1 cellular context compared by ENCODE assay signal in the genomic region with DNA sequence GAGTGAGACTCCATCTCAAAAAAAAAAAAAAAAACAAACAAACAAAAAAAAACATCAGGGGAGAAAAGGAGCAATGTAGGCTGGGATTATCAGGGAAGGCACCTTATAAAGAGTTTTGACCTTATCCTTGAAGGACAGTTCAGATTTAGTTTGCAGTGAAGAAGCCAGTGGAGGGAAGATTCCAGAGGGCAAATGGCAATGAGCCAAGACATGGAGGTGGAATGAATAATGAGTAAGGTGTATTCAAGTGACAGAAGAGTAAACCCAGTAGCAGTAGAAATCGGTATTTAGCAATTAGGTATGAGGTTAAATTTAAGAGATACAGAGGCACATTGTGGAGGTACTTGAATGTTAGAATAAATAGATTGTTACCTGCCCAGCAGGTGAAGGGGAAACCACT.
TF ChIP-seq lines count a peak whose summit lies in the region.

No MANE protein-coding gene starts in this region.

TF ChIP-seq in SK-N-SH, 30 proteins besides CTCF, POLR2A, EP300 and RAD21 (continued from another document):
- TF ChIP-seq, protein P1, sequence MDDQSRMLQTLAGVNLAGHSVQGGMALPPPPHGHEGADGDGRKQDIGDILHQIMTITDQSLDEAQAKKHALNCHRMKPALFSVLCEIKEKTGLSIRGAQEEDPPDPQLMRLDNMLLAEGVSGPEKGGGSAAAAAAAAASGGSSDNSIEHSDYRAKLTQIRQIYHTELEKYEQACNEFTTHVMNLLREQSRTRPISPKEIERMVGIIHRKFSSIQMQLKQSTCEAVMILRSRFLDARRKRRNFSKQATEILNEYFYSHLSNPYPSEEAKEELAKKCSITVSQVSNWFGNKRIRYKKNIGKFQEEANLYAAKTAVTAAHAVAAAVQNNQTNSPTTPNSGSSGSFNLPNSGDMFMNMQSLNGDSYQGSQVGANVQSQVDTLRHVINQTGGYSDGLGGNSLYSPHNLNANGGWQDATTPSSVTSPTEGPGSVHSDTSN (IDR thresholded peaks at IDR 0.05): no peak
- TF ChIP-seq TCF12 (IDR thresholded peaks at IDR 0.05) (no peak), TEAD4 (IDR thresholded peaks at IDR 0.05; ENCODE audit: borderline replicate concordance, insufficient read depth) (no peak), YY1 (IDR thresholded peaks at IDR 0.05; ENCODE audit: low read depth) (no peak), TAF1 (IDR thresholded peaks at IDR 0.05; ENCODE audit: borderline replicate concordance, low read depth, low read length) (no peak), POLR2AphosphoS5 (IDR thresholded peaks at IDR 0.05; ENCODE audit: low read depth, low read length) (no peak), NFIC (IDR thresholded peaks at IDR 0.05; ENCODE audit: borderline replicate concordance) (no peak)
